In genomic region chr13:112692586-112692985, GRCh38 we compare ENCODE assay signal across 16 cellular contexts. TPM values are rescaled to one million over a fixed set of nuclear protein-coding genes. Genes with fewer than 3 reads are reported as not detected.
A peak's percentile ranks its signal among the peaks of the same experiment; 100 is the strongest.
DNase-seq lines count a peak whose midpoint lies in the region; ATAC-seq and TF ChIP-seq lines count a peak whose summit lies in the region.
"Had no signal": no experiment of that assay in that cellular context is flagged by ENCODE, and none has a peak within 500 bp of the region (broad histone marks: within the 10 kb centered on the region; RNA-seq: fewer than 3 reads in every experiment).

No MANE protein-coding gene starts in this region.

- H3K36me3 ChIP-seq in BLaER1 (peaks cover 17% of the 10 kb centered on the region; the same call in 1 of the 2 replicates), Caco-2 (ENCODE audit: control insufficient read depth, insufficient read depth, low read length) (no peaks in the 10 kb centered on the region), lower lobe of right lung (peaks cover 15% of the 10 kb centered on the region), ovary (no peaks in the 10 kb centered on the region)

- no peaks in the 10 kb centered on the region for H3K9me3 ChIP-seq in BLaER1
- no peaks in the 10 kb centered on the region for H3K9me3 ChIP-seq in Caco-2
- H3K9me3 ChIP-seq in lower lobe of right lung: no peaks in the 10 kb centered on the region
- no peaks in the 10 kb centered on the region for H3K9me3 ChIP-seq in ovary
- H3K9me3 ChIP-seq: SJSA1, stomach had no signal

- WGBS in ovary, 3 donors: 94 to 96% (median 96%) methylated on average over 5 of the region's 5 CpGs

- H3K27ac ChIP-seq in BLaER1 (no peak overlapping the region), lower lobe of right lung (peak overlapping the region; percentile 98), ovary (no peak overlapping the region)
- H3K27ac ChIP-seq: HL-60, SJSA1 had no signal

- H3K27ac Mint-ChIP-seq in Caco-2 (ENCODE audit: unreplicated experiment) (peak overlapping the region; percentile 71), T-cell (no peak overlapping the region)

- DNase-seq in Caco-2 (no peak), T-cell (no peak), lower lobe of right lung (no peak), ovary (no peak), NCI-H510A (lab: John Stamatoyannopoulos, UW) (no peak), amniotic stem cell (lab: John Stamatoyannopoulos, UW) (no peak)
- no peak for DNase-seq in stimulated activated CD4-positive, alpha-beta T cell treated with anti-CD3 and anti-CD28 coated beads, Interleukin-15, amount 100 ng/mL, for 24 hours
- DNase-seq: activated effector memory CD4-positive, alpha-beta T cell treated with Interleukin-2 at 50 U/mL for 16 hours; CD8-positive, alpha-beta memory T cell; GDM1; MM.1S; naive B cell had no signal

- H3K9ac ChIP-seq in BLaER1: no peak overlapping the region

- H3K4me3 Mint-ChIP-seq in Caco-2 (ENCODE audit: unreplicated experiment): peak overlapping the region; percentile 91
- peak overlapping the region in 2 of 3 donors; percentile 83 to 89 for H3K4me3 Mint-ChIP-seq in T-cell

- H3K36me3 Mint-ChIP-seq in Caco-2 (ENCODE audit: insufficient read depth, unreplicated experiment): peaks cover 39% of the 10 kb centered on the region
- no peaks in the 10 kb centered on the region for H3K36me3 Mint-ChIP-seq in T-cell
- H3K36me3 Mint-ChIP-seq: naive B cell had no signal

- CTCF ChIA-PET in Caco-2 (lab: Charles Lee) (interaction anchor here (0.6 kb wide), 1 partner anchor 182 kb away, joined by 3 read pairs; no protein-coding TSS in a partner anchor), T-cell (lab: Charles Lee) (no interaction called here)

- TF ChIP-seq EP300 in ovary (IDR thresholded peaks at IDR 0.05): no peak

- intact Hi-C loops in Caco-2 (cut with micrococcal nuclease; ENCODE audit: unreplicated experiment) (no loop called here), lower lobe of right lung (cut with DNase I) (no loop called here), ovary (cut with DNase I) (no loop called here)

- TF ChIP-seq POLR2A in ovary (IDR thresholded peaks at IDR 0.05): no peak

- H3K4me2 ChIP-seq in BLaER1: peak overlapping the region; percentile 87

- no TSS peak for BruUV-seq in Caco-2 (replicated peaks; lab: Mats Ljungman, UMichigan)

- H3K27me3 ChIP-seq in BLaER1: no peaks in the 10 kb centered on the region; the same call in 1 of the 2 replicates
- H3K27me3 ChIP-seq in Caco-2 (replicated peaks; ENCODE audit: control insufficient read depth, insufficient read depth, low read length): no peaks in the 10 kb centered on the region
- no peaks in the 10 kb centered on the region for H3K27me3 ChIP-seq in lower lobe of right lung (ENCODE audit: low read depth)
- H3K27me3 ChIP-seq in ovary: no peaks in the 10 kb centered on the region
- H3K27me3 ChIP-seq: SJSA1, stomach had no signal

- peaks cover 67% of the 10 kb centered on the region for H4K20me1 ChIP-seq in BLaER1

- POLR2A ChIA-PET in Caco-2 (lab: Charles Lee) (no interaction called here), T-cell (lab: Charles Lee) (no interaction called here)

- TF ChIP-seq CTCF in Caco-2 (IDR thresholded peaks at IDR 0.05; ENCODE audit: insufficient read depth in 1 of 2, low read depth in 1 of 2, low read length in 1 of 2, severe bottlenecking in 1 of 2, unreplicated experiment in 1 of 2): no peak
- no peak for TF ChIP-seq CTCF in lower lobe of right lung (IDR thresholded peaks at IDR 0.05)
- no peak for TF ChIP-seq CTCF in ovary (IDR thresholded peaks at IDR 0.05)

- H3K9me3 Mint-ChIP-seq in Caco-2 (ENCODE audit: unreplicated experiment): no peaks in the 10 kb centered on the region
- H3K9me3 Mint-ChIP-seq in T-cell: no peaks in the 10 kb centered on the region
- H3K9me3 Mint-ChIP-seq: CD8-positive, alpha-beta memory T cell; naive B cell had no signal

- H3K4me3 ChIP-seq in BLaER1: no peak overlapping the region
- no peak overlapping the region for H3K4me3 ChIP-seq in Caco-2 (ENCODE audit: low read depth, low read length)
- peak overlapping the region; percentile 96 for H3K4me3 ChIP-seq in lower lobe of right lung
- H3K4me3 ChIP-seq in ovary: no peak overlapping the region
- H3K4me3 ChIP-seq: SJSA1 had no signal

- ATAC-seq in T-cell (replicated peaks in 1 of 4) (no peak), lower lobe of right lung (no peak)

- H3K4me1 ChIP-seq in BLaER1 (peaks cover 52% of the 10 kb centered on the region), Caco-2 (peaks cover 45% of the 10 kb centered on the region), lower lobe of right lung (peaks cover 69% of the 10 kb centered on the region), ovary (ENCODE audit: insufficient read depth) (peaks cover 2% of the 10 kb centered on the region)

- H3K27me3 Mint-ChIP-seq in Caco-2 (ENCODE audit: insufficient read depth, unreplicated experiment): no peaks in the 10 kb centered on the region
- no peaks in the 10 kb centered on the region for H3K27me3 Mint-ChIP-seq in T-cell
- H3K27me3 Mint-ChIP-seq: CD8-positive, alpha-beta memory T cell had no signal

- H3K4me1 Mint-ChIP-seq in Caco-2 (ENCODE audit: low read depth, unreplicated experiment) (peaks cover 36% of the 10 kb centered on the region), T-cell (peaks cover 57 to 62% (median 58%) of the 10 kb centered on the region in 3 donors)

RNA-seq across cellular contexts. Expression of gene ATP11A, which starts 2.7 kb away (rescaled TPM):
- total RNA-seq in Caco-2 (2022) (222 and 232 TPM in 2 replicates), T-cell (10 to 100 TPM; 35.7 to 57.1 (median 48.5) TPM), lower lobe of right lung (281 TPM), ovary (10 to 100 TPM; 14.8 to 72.7 (median 36.2) TPM)
- 10 to 100 TPM in 1 of 2 donors, 1 to 10 TPM in 1; 6.6 to 25.3 TPM for polyA plus RNA-seq in ovary
